ENCODE assay signal across 8 cellular contexts in genomic region chr5:57179262-57179960, GRCh38. TPM values are rescaled to one million over a fixed set of nuclear protein-coding genes. Genes with fewer than 3 reads are reported as not detected.
DNase-seq lines count a peak whose midpoint lies in the region; FAIRE-seq and TF ChIP-seq lines count a peak whose summit lies in the region.

No MANE protein-coding gene starts in this region.

- H3K79me2 ChIP-seq in H1 (ENCODE audit: control insufficient read depth in 1 of 2, insufficient read depth in 2 of 2, low read length in 2 of 2), result peaks cover 90 to 100% of the 10 kb centered on the region in 2 experiments

- no peak for TF ChIP-seq CTCF in BE2C (IDR thresholded peaks at IDR 0.05; ENCODE audit: low read depth, low read length)
- TF ChIP-seq CTCF in H1 (IDR thresholded peaks at IDR 0.05; ENCODE audit: control extremely low read depth in 1 of 3, insufficient read depth in 1 of 3, low read depth in 1 of 3, low read length in 3 of 3), result no peak
- TF ChIP-seq CTCF in nephron (IDR thresholded peaks at IDR 0.05; ENCODE audit: unreplicated experiment in 3 of 3), result no peak

- no peaks in the 10 kb centered on the region for H3K79me1 ChIP-seq in H1 (ENCODE audit: low read depth, low read length)

- H3K27ac ChIP-seq in H1 (ENCODE audit: low read depth, low read length), result no peak overlapping the region

- 78% methylated on average over 11 of the region's 11 CpGs; no CpG with 5 or more reads in 1 of the 2 experiments for WGBS in H1 (ENCODE audit: extremely low coverage in 1 of 2, insufficient coverage in 1 of 2, insufficient read length in 1 of 2, insufficient replicate concordance in 2 of 2, low coverage in 1 of 2, low lambda C conversion rate in 2 of 2, missing lambda C conversion rate in 1 of 2), 2 experiments

- DNase-seq in BE2C, result no peak
- DNase-seq in NT2/D1 (ENCODE audit: low read depth, low spot score), result no peak
- DNase-seq in H1 (ENCODE audit: low read depth in 1 of 2, low spot score in 2 of 2), result no peak
- DNase-seq in central memory CD4-positive, alpha-beta T cell, result no peak
- no peak for DNase-seq in DMS114 treated with DMSO at 0.1 percent for 48 hours (lab: John Stamatoyannopoulos, UW; ENCODE audit: unreplicated experiment)
- no peak for DNase-seq in DMS153 (lab: John Stamatoyannopoulos, UW)
- DNase-seq in retina, result no peak

- no peak overlapping the region for H4K91ac ChIP-seq in H1 (replicated peaks; ENCODE audit: insufficient read length, low read length)

- no peak overlapping the region for H3K23ac ChIP-seq in H1 (ENCODE audit: insufficient read length)

- H3K4me3 Mint-ChIP-seq in nephron, result peak overlapping the region; percentile 72 to 79 (median 79)

- H2BK20ac ChIP-seq in H1 (ENCODE audit: low read length), result no peak overlapping the region

- H2AFZ ChIP-seq in H1 (ENCODE audit: low read length), result no peak overlapping the region

- peaks cover 64% of the 10 kb centered on the region for H3K36me3 Mint-ChIP-seq in nephron (ENCODE audit: low read depth)

- H3K27me3 ChIP-seq in BE2C (no peaks in the 10 kb centered on the region), NT2/D1 (ENCODE audit: insufficient read depth, insufficient read length) (no peaks in the 10 kb centered on the region), H1 (replicated peaks in 1 of 4; ENCODE audit: control insufficient read depth in 3 of 4, extremely low read depth in 1 of 4, insufficient read depth in 3 of 4, low read length in 3 of 4) (no peaks in the 10 kb centered on the region)

- H3K14ac ChIP-seq in H1 (ENCODE audit: insufficient read length), result no peak overlapping the region

- H3K9me3 Mint-ChIP-seq in nephron, result no peaks in the 10 kb centered on the region

- peak overlapping the region; percentile 5 to 21 (median 18) for H3K27ac Mint-ChIP-seq in nephron

- H3K4me3 ChIP-seq in BE2C (ENCODE audit: low read depth, low read length), result peak overlapping the region; percentile 31
- H3K4me3 ChIP-seq in NT2/D1 (ENCODE audit: insufficient read length, low read depth), result no peak overlapping the region
- H3K4me3 ChIP-seq in H1 (ENCODE audit: extremely low read depth in 1 of 4, insufficient read depth in 2 of 4, low read depth in 3 of 4, low read length in 4 of 4), result peak overlapping the region; percentile 6 to 97 (median 28); a peak in 6 of 8 replicates

- H3K4me2 ChIP-seq in H1 (ENCODE audit: insufficient read depth in 1 of 2, low read depth in 2 of 2, low read length in 2 of 2), result peak overlapping the region; percentile 74 to 90

- no peak overlapping the region for H3K18ac ChIP-seq in H1 (ENCODE audit: extremely low read depth, low read length)

- H3K4me1 ChIP-seq in BE2C, result no peaks in the 10 kb centered on the region
- no peaks in the 10 kb centered on the region for H3K4me1 ChIP-seq in NT2/D1 (ENCODE audit: insufficient read depth, insufficient read length)
- H3K4me1 ChIP-seq in H1 (replicated peaks in 1 of 4; ENCODE audit: control insufficient read depth in 3 of 4, insufficient read depth in 4 of 4, low read length in 3 of 4), result peaks cover 0 to 9% (median 7%) of the 10 kb centered on the region in 4 experiments; a peak in 5 of 7 replicates

- H3K4ac ChIP-seq in H1 (replicated peaks; ENCODE audit: insufficient read length, low read depth, low read length), result no peak overlapping the region

- H4K8ac ChIP-seq in H1 (ENCODE audit: extremely low read depth, insufficient read depth, low read length), result no peak overlapping the region

- POLR2A ChIA-PET in H1 (lab: Charles Lee; ENCODE audit: partially characterized antibody), result interaction anchor here (0.9 to 1.9 kb wide), 4 partner anchors 9 to 36 kb away, joined by 3 to 7 read pairs (median 4); no protein-coding TSS in a partner anchor

- no peak for TF ChIP-seq RAD21 in H1 (IDR thresholded peaks at IDR 0.05 in 1 of 2, conservative IDR thresholded peaks at IDR 0.05 in 1 of 2; ENCODE audit: low read depth in 2 of 2, low read length in 2 of 2)

- CTCF ChIA-PET in H1 (lab: Charles Lee; ENCODE audit: partially characterized antibody), result interaction anchor here (0.6 kb wide), 2 partner anchors 41 to 143 kb away, joined by 3 read pairs; no protein-coding TSS in a partner anchor

- no peaks in the 10 kb centered on the region for H3K27me3 Mint-ChIP-seq in nephron (ENCODE audit: low read depth)

- no peak overlapping the region for H2BK120ac ChIP-seq in H1 (replicated peaks; ENCODE audit: low read depth, low read length)

- no peak for FAIRE-seq in H1 (lab: Jason Lieb, UNC)

- no peak overlapping the region for H2AK5ac ChIP-seq in H1 (ENCODE audit: low read depth, low read length)

- H3K36me3 ChIP-seq in BE2C (peaks cover 41% of the 10 kb centered on the region), NT2/D1 (ENCODE audit: insufficient read depth, insufficient read length, low read length) (peaks cover 38% of the 10 kb centered on the region), H1 (ENCODE audit: control insufficient read depth in 2 of 4, insufficient read depth in 4 of 4, low read length in 3 of 4) (peaks cover 0 to 32% (median 0%) of the 10 kb centered on the region in 4 experiments; a peak in 2 of 8 replicates)

- TF ChIP-seq EP300 in H1 (IDR thresholded peaks at IDR 0.05; ENCODE audit: borderline replicate concordance in 1 of 2, low read depth in 2 of 2, low read length in 2 of 2), result no peak

- no peak for TF ChIP-seq POLR2A in H1 (IDR thresholded peaks at IDR 0.05; ENCODE audit: control extremely low read depth in 1 of 2, low read depth in 2 of 2, low read length in 2 of 2)

- H4K5ac ChIP-seq in H1 (ENCODE audit: insufficient read length, low read depth, low read length), result no peak overlapping the region

- H2BK12ac ChIP-seq in H1 (ENCODE audit: low read depth, low read length), result no peak overlapping the region

- H3K9ac ChIP-seq in NT2/D1 (ENCODE audit: insufficient read length, low read depth) (peak overlapping the region; percentile 59), H1 (replicated peaks in 1 of 4; ENCODE audit: extremely low read depth in 1 of 4, low read depth in 3 of 4, low read length in 3 of 4) (0 out of 7 replicates have a peak overlapping the region, but pooled peaks of 1 of the 4 experiments have one; percentile 36)

- H4K20me1 ChIP-seq in H1 (replicated peaks in 1 of 2; ENCODE audit: control insufficient read depth in 1 of 2, insufficient read depth in 2 of 2, low read length in 2 of 2), result peaks cover 29 to 46% of the 10 kb centered on the region in 2 experiments

- H3K4me1 Mint-ChIP-seq in nephron, result peaks cover 43% of the 10 kb centered on the region

- H2BK15ac ChIP-seq in H1 (ENCODE audit: low read length), result no peak overlapping the region

- H2BK5ac ChIP-seq in H1 (ENCODE audit: low read depth, low read length), result no peak overlapping the region

- H3K9me3 ChIP-seq in BE2C (no peaks in the 10 kb centered on the region), NT2/D1 (ENCODE audit: insufficient read depth, low read length) (no peaks in the 10 kb centered on the region), H1 (ENCODE audit: insufficient read depth in 2 of 2, low read depth in 1 of 2, low read length in 1 of 2) (no peaks in the 10 kb centered on the region)

- H3K23me2 ChIP-seq in H1 (ENCODE audit: low read depth, low read length), result peaks cover 2% of the 10 kb centered on the region; the same call in 1 of the 2 replicates

- H3K56ac ChIP-seq in H1 (replicated peaks; ENCODE audit: insufficient read length, low read depth, low read length), result no peak overlapping the region

TF ChIP-seq in H1, 55 proteins besides CTCF, POLR2A, EP300 and RAD21:
- TF ChIP-seq CTBP2 (IDR thresholded peaks at IDR 0.05; ENCODE audit: borderline replicate concordance, insufficient read depth, insufficient read length, low read length), result no peak
- TF ChIP-seq POU5F1 (IDR thresholded peaks at IDR 0.05; ENCODE audit: low read depth, low read length), result no peak
- TF ChIP-seq TBP (IDR thresholded peaks at IDR 0.05; ENCODE audit: low read depth, low read length), result no peak
- TF ChIP-seq JUND (IDR thresholded peaks at IDR 0.05; ENCODE audit: low read length), result no peak
- no peak for TF ChIP-seq ZNF274 (IDR thresholded peaks at IDR 0.05; ENCODE audit: borderline replicate concordance, extremely low read depth, low read length)
- no peak for TF ChIP-seq EGR1 (IDR thresholded peaks at IDR 0.05; ENCODE audit: borderline replicate concordance, low read depth, low read length)
- no peak for TF ChIP-seq TCF12 (IDR thresholded peaks at IDR 0.05; ENCODE audit: low read depth, low read length)
- no peak for TF ChIP-seq RBBP5 (IDR thresholded peaks at IDR 0.05; ENCODE audit: borderline replicate concordance, low read depth, low read length)
- no peak for TF ChIP-seq TAF1 (IDR thresholded peaks at IDR 0.05; ENCODE audit: low read depth, low read length)
- TF ChIP-seq CREB1 (IDR thresholded peaks at IDR 0.05), result no peak
- TF ChIP-seq BCL11A (IDR thresholded peaks at IDR 0.05; ENCODE audit: low read depth in 2 of 2, low read length in 2 of 2), result no peak
- TF ChIP-seq RXRA (IDR thresholded peaks at IDR 0.05; ENCODE audit: insufficient read depth, low read depth, low read length), result no peak
- TF ChIP-seq MAX (IDR thresholded peaks at IDR 0.05), result no peak
- no peak for TF ChIP-seq CHD2 (IDR thresholded peaks at IDR 0.05; ENCODE audit: low read length)
- no peak for TF ChIP-seq PHF8 (conservative IDR thresholded peaks at IDR 0.05; ENCODE audit: low read depth, low read length)
- no peak for TF ChIP-seq NANOG (IDR thresholded peaks at IDR 0.05; ENCODE audit: insufficient read depth, low read depth, low read length, poor library complexity, severe bottlenecking)

RNA-seq across cellular contexts. Expression of gene GPBP1, which starts 5.6 kb away (rescaled TPM):
- polyA plus RNA-seq in BE2C (2012; ENCODE audit: insufficient read depth, insufficient read length, low read depth), result 63.9 TPM
- total RNA-seq in H1 (2021; fragmentation: NEBNext Ultra II Directional; extraction: Animal tissue kit (Norgen Biotek cat#: 25700)), result 104 and 108 TPM in 2 replicates
- polyA plus RNA-seq in H1 (2011; rRNA removed), result 12.5 and 29.2 TPM in 2 replicates
- 54.6 TPM for polyA plus RNA-seq in H1 (2011; cell fraction: cytosol; rRNA removed)
- 14.3 TPM for polyA plus RNA-seq in H1 (2011; cell fraction: nucleus; rRNA removed)
- 56.5 to 96.5 TPM (median 60.7 TPM) in 4 replicates for polyA plus RNA-seq in H1 (2012, experiment 1 of 2)
- polyA plus RNA-seq in H1 (2012, experiment 2 of 2), result 4.8 TPM
- polyA plus RNA-seq in H1 (2013, experiment 1 of 2), result 77.9 TPM
- polyA plus RNA-seq in H1 (2013, experiment 2 of 2), result 72.0 TPM
- 30.6 and 31.8 TPM in 2 replicates for polyA minus RNA-seq in H1 (2011; rRNA and poly(A)+ RNA removed)
- polyA minus RNA-seq in H1 (2011; cell fraction: cytosol; rRNA and poly(A)+ RNA removed), result 41.2 TPM
- polyA minus RNA-seq in H1 (2011; cell fraction: nucleus; rRNA and poly(A)+ RNA removed), result 60.3 TPM
